ENCODE assay signal across 1 cellular context in genomic region chr17:60792250-60792898, GRCh38.
TF ChIP-seq lines count a peak whose summit lies in the region.

No MANE protein-coding gene starts in this region.

TF ChIP-seq in K562, 482 proteins besides CTCF, POLR2A, EP300 and RAD21 (continued from another document):
- TF ChIP-seq FOXP4 (CRISPR knock-in tag; IDR thresholded peaks at IDR 0.05; ENCODE audit: borderline replicate concordance) = no peak
